In genomic region chr1:1136547-1137230, GRCh38 we compare ENCODE assay signal across 10 cellular contexts. TPM values are rescaled to one million over a fixed set of nuclear protein-coding genes. Genes with fewer than 3 reads are reported as not detected.
DNase-seq lines count a peak whose midpoint lies in the region; ATAC-seq and TF ChIP-seq lines count a peak whose summit lies in the region.
"Had no signal": no experiment of that assay in that cellular context is flagged by ENCODE, and none has a peak within 500 bp of the region (broad histone marks: within the 10 kb centered on the region; RNA-seq: fewer than 3 reads in every experiment).

No MANE protein-coding gene starts in this region.

- DNase-seq in CD4-positive, alpha-beta T cell: peak in 1 of 10 experiments; percentile 16
- peak; percentile 93 for DNase-seq in NCI-H526 treated with DMSO at 0.1 percent for 48 hours (lab: John Stamatoyannopoulos, UW)
- peak; percentile 84 for DNase-seq in iPS-NIHi11 (ENCODE audit: low spot score)
- no peak for DNase-seq in osteocyte (ENCODE audit: extremely low spot score, unreplicated experiment)
- DNase-seq in adrenal gland: no peak
- DNase-seq: heart right ventricle had no signal

- no peak overlapping the region for H3K4me3 ChIP-seq in HEK293 (ENCODE audit: low read depth, low read length)
- H3K4me3 ChIP-seq in adrenal gland: no peak overlapping the region

- whole genome bisulfite sequencing in adrenal gland, 4 donors: 10 to 33% (median 26%) methylated on average over 4 to 48 of the region's 48 CpGs

- H3K27me3 Mint-ChIP-seq in CD4-positive, alpha-beta T cell: no peaks in the 10 kb centered on the region
- H3K27me3 Mint-ChIP-seq in osteocyte (ENCODE audit: unreplicated experiment): no peaks in the 10 kb centered on the region

- H3K4me3 Mint-ChIP-seq in CD4-positive, alpha-beta T cell: no peak overlapping the region
- no peak overlapping the region for H3K4me3 Mint-ChIP-seq in osteocyte (ENCODE audit: unreplicated experiment)

- no peak for TF ChIP-seq POLR2A in adrenal gland (IDR thresholded peaks at IDR 0.05)

- peaks cover 13% of the 10 kb centered on the region for H3K4me1 Mint-ChIP-seq in CD4-positive, alpha-beta T cell (ENCODE audit: low read depth)
- no peaks in the 10 kb centered on the region for H3K4me1 Mint-ChIP-seq in osteocyte (ENCODE audit: unreplicated experiment)

- no peaks in the 10 kb centered on the region for H3K27me3 ChIP-seq in CD4-positive, alpha-beta T cell (ENCODE audit: control insufficient read depth, insufficient read depth, low read length)
- peaks cover 12% of the 10 kb centered on the region for H3K27me3 ChIP-seq in adrenal gland

- no peak overlapping the region for H3K27ac ChIP-seq in CD4-positive, alpha-beta T cell (ENCODE audit: low read depth, low read length)
- no peak overlapping the region for H3K27ac ChIP-seq in HEK293 (ENCODE audit: extremely low read depth, low read depth, low read length)
- no peak overlapping the region for H3K27ac ChIP-seq in adrenal gland

- H3K27ac Mint-ChIP-seq in CD4-positive, alpha-beta T cell: no peak overlapping the region
- no peak overlapping the region for H3K27ac Mint-ChIP-seq in osteocyte (ENCODE audit: unreplicated experiment)

- no peaks in the 10 kb centered on the region for H3K4me1 ChIP-seq in HEK293 (ENCODE audit: control insufficient read depth, insufficient read depth, low read length)
- H3K4me1 ChIP-seq in adrenal gland (replicated peaks in 1 of 2): no peaks in the 10 kb centered on the region

- ATAC-seq in CD4-positive, alpha-beta T cell (ENCODE audit: poor library complexity): peak; percentile 26
- no peak for ATAC-seq in HG02759 (IDR thresholded peaks at IDR 0.05; ENCODE audit: unreplicated experiment)
- ATAC-seq in HG02852 (IDR thresholded peaks at IDR 0.05; ENCODE audit: unreplicated experiment): no peak

- CTCF ChIA-PET in CD4-positive, alpha-beta T cell (lab: Charles Lee): no interaction called here
- CTCF ChIA-PET in HEK293 (lab: Yijun Ruan, JAX): no interaction called here

- H3K9me3 Mint-ChIP-seq in CD4-positive, alpha-beta T cell: no peaks in the 10 kb centered on the region
- H3K9me3 Mint-ChIP-seq in osteocyte (ENCODE audit: unreplicated experiment): no peaks in the 10 kb centered on the region

- no peaks in the 10 kb centered on the region for H3K9me3 ChIP-seq in CD4-positive, alpha-beta T cell (ENCODE audit: control insufficient read depth, low read length)
- H3K9me3 ChIP-seq in HEK293 (ENCODE audit: control insufficient read depth, insufficient read depth, low read depth, low read length) (no peaks in the 10 kb centered on the region), adrenal gland (replicated peaks in 1 of 3) (no peaks in the 10 kb centered on the region)
- H3K9me3 ChIP-seq: heart right ventricle had no signal

- TF ChIP-seq CTCF in CD4-positive, alpha-beta T cell (IDR thresholded peaks at IDR 0.05): no peak
- TF ChIP-seq CTCF in HEK293 (tag by site-specific recombination; IDR thresholded peaks at IDR 0.05) (no peak), osteocyte (IDR thresholded peaks at IDR 0.05) (no peak), adrenal gland (IDR thresholded peaks at IDR 0.05) (no peak)

- intact Hi-C loops in CD4-positive, alpha-beta T cell (cut with DNase I, micrococcal nuclease): no loop called here
- intact Hi-C loops in adrenal gland (cut with DNase I): no loop called here

- H3K36me3 ChIP-seq in HEK293 (ENCODE audit: control insufficient read depth in 2 of 2, insufficient read depth in 1 of 2, low read length in 2 of 2) (no peaks in the 10 kb centered on the region), adrenal gland (replicated peaks in 1 of 2) (no peaks in the 10 kb centered on the region)
- H3K36me3 ChIP-seq: heart right ventricle had no signal

- POLR2A ChIA-PET in CD4-positive, alpha-beta T cell (lab: Charles Lee): no interaction called here
- POLR2A ChIA-PET in HEK293 (lab: Yijun Ruan, JAX): interaction anchor here (0.6 kb wide), 1 partner anchor 406 kb away, joined by 3 read pairs; no protein-coding TSS in a partner anchor

- H3K36me3 Mint-ChIP-seq in CD4-positive, alpha-beta T cell (ENCODE audit: low read depth): no peaks in the 10 kb centered on the region
- H3K36me3 Mint-ChIP-seq in osteocyte (ENCODE audit: unreplicated experiment): no peaks in the 10 kb centered on the region

TF ChIP-seq in HEK293, 187 proteins besides CTCF, POLR2A, EP300 and RAD21 (continues in another document):
- no peak for TF ChIP-seq ZNF248 (tag by site-specific recombination; IDR thresholded peaks at IDR 0.05)
- no peak for TF ChIP-seq ATF2 (tag by site-specific recombination; IDR thresholded peaks at IDR 0.05; ENCODE audit: low read depth)
- TF ChIP-seq ZNF112 (tag by site-specific recombination; IDR thresholded peaks at IDR 0.05): no peak
- TF ChIP-seq, protein P1, sequence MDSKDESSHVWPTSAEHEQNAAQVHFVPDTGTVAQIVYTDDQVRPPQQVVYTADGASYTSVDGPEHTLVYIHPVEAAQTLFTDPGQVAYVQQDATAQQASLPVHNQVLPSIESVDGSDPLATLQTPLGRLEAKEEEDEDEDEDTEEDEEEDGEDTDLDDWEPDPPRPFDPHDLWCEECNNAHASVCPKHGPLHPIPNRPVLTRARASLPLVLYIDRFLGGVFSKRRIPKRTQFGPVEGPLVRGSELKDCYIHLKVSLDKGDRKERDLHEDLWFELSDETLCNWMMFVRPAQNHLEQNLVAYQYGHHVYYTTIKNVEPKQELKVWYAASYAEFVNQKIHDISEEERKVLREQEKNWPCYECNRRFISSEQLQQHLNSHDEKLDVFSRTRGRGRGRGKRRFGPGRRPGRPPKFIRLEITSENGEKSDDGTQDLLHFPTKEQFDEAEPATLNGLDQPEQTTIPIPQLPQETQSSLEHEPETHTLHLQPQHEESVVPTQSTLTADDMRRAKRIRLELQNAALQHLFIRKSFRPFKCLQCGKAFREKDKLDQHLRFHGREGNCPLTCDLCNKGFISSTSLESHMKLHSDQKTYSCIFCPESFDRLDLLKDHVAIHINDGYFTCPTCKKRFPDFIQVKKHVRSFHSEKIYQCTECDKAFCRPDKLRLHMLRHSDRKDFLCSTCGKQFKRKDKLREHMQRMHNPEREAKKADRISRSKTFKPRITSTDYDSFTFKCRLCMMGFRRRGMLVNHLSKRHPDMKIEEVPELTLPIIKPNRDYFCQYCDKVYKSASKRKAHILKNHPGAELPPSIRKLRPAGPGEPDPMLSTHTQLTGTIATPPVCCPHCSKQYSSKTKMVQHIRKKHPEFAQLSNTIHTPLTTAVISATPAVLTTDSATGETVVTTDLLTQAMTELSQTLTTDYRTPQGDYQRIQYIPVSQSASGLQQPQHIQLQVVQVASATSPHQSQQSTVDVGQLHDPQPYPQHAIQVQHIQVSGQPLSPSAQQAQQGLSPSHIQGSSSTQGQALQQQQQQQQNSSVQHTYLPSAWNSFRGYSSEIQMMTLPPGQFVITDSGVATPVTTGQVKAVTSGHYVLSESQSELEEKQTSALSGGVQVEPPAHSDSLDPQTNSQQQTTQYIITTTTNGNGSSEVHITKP (tag by site-specific recombination; IDR thresholded peaks at IDR 0.05): peak; percentile 75
- TF ChIP-seq ZEB2 (tag by site-specific recombination; IDR thresholded peaks at IDR 0.05): no peak
- no peak for TF ChIP-seq ZFP3 (tag by site-specific recombination; IDR thresholded peaks at IDR 0.05; ENCODE audit: low read depth)
- no peak for TF ChIP-seq ZNF548 (tag by site-specific recombination; IDR thresholded peaks at IDR 0.05)
- TF ChIP-seq ZNF837 (tag by site-specific recombination; IDR thresholded peaks at IDR 0.05): no peak
- TF ChIP-seq KLF1 (tag by site-specific recombination; IDR thresholded peaks at IDR 0.05): peak; percentile 86
- TF ChIP-seq ZNF292 (tag by site-specific recombination; IDR thresholded peaks at IDR 0.05; ENCODE audit: borderline replicate concordance, low read depth): no peak
- TF ChIP-seq ZFP41 (tag by site-specific recombination; IDR thresholded peaks at IDR 0.05; ENCODE audit: borderline replicate concordance): no peak
- TF ChIP-seq KLF8 (tag by site-specific recombination; IDR thresholded peaks at IDR 0.05): peak; percentile 77
- TF ChIP-seq ZNF26 (tag by site-specific recombination; IDR thresholded peaks at IDR 0.05): no peak

RNA-seq across cellular contexts. Expression of gene C1orf159, which starts 20.8 kb away (rescaled TPM):
- 10 to 100 TPM; 11.1 to 11.3 TPM for total RNA-seq in CD4-positive, alpha-beta T cell
- total RNA-seq in osteocyte: 16.9 and 17.9 TPM in 2 replicates
- total RNA-seq in adrenal gland: 10 to 100 TPM in 5 of 8 donors, 1 to 10 TPM in 3; 5.4 to 17.3 (median 11.3) TPM
- 10 to 100 TPM in 2 of 3 donors, under 1 TPM in 1; 0.55 to 54.3 (median 25.5) TPM for polyA plus RNA-seq in adrenal gland

RNA-seq across cellular contexts. Expression of gene TTLL10, which starts 37.0 kb away (rescaled TPM):
- total RNA-seq in CD4-positive, alpha-beta T cell: under 1 TPM; 0.11 to 0.59 TPM
- total RNA-seq in osteocyte: not detected in 2 replicates
- not detected for total RNA-seq in adrenal gland
- under 1 TPM in 2 of 3 donors, not detected in 1; 0.32 to 0.44 TPM for polyA plus RNA-seq in adrenal gland
- total RNA-seq: RPMI7951 had no signal

Comparison
In these comparisons a context has a peak if more than half of its experiments do, and no peak if none do; other contexts are left out.
1. DNase-seq: peak in NCI-H526 treated with DMSO at 0.1 percent for 48 hours (single experiment) and iPS-NIHi11 (single experiment); none in osteocyte (single experiment) and adrenal gland (0 of 7).